29 cellular contexts compared by ENCODE assay signal in the genomic region with DNA sequence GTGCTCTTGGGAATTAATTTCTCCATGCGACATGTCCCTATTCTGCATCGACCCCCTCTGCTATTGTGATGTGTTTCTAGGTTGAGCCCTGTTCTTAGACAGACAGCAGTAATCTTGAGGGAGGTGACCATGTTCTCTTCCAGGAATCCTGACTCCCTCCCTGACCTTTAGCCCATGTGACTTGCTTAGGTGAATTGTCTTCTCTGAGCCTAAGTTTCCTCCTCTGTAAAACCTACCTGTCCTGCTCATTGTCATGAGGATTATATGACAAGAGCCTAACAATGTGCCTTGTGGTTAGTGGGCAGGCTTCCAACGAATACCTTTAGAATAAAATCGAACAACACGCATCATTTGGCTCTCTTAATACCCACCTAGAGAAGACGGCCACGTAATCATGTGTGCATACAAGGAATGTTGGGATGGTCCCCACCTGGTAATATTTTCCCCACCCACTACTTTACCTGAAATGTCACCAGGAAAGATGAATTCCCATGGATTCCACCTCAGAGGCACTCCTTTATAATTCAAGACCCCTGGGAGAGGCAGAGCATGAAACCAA.
"Had no signal": no experiment of that assay in that cellular context is flagged by ENCODE, and none has a peak within 500 bp of the region (broad histone marks: within the 10 kb centered on the region; RNA-seq: fewer than 3 reads in every experiment).

No MANE protein-coding gene starts in this region.

- H3K4me1 ChIP-seq: colonic mucosa, gastroesophageal sphincter, left lung, prostate gland, right atrium auricular region, suprapubic skin, upper lobe of right lung, uterus had no signal

- FAIRE-seq: kidney had no signal

- H3K36me3 ChIP-seq: colonic mucosa, heart left ventricle, left lung, prostate gland, right atrium auricular region, suprapubic skin, transverse colon, upper lobe of right lung, uterus had no signal

- DNase-seq: colonic mucosa; effector CD8-positive, alpha-beta T cell; endodermal cell; erythroblast; heart left ventricle; kidney; left cardiac atrium; left lung; mesenchymal stem cell; naive thymus-derived CD8-positive, alpha-beta T cell; nephron progenitor cell; nucleus accumbens; stimulated activated CD4-positive, alpha-beta T cell treated with anti-CD3 and anti-CD28 coated beads, Interleukin-12 subunit alpha, Interleukin-12 subunit beta, amount 100 ng/mL, for 4 hours; stimulated activated CD4-positive, alpha-beta T cell treated with anti-CD3 and anti-CD28 coated beads, Interleukin-1b, Interleukin-23, amount 100 ng/mL, for 48 hours; stimulated activated CD4-positive, alpha-beta T cell treated with anti-CD3 and anti-CD28 coated beads, Interleukin-4, amount 100 ng/mL, for 1 hour; stimulated activated CD8-positive, alpha-beta memory T cell treated with anti-CD3 and anti-CD28 coated beads, Interleukin-4, amount 100 ng/mL, for 48 hours; stimulated activated naive CD4-positive, alpha-beta T cell; stimulated activated naive CD8-positive, alpha-beta T cell treated with anti-CD3 and anti-CD28 coated beads, Interleukin-15, amount 100 ng/mL, for 72 hours; transverse colon; upper lobe of right lung; uterus had no signal

- H3K27ac ChIP-seq: colonic mucosa, foreskin keratinocyte, gastroesophageal sphincter, heart left ventricle, hepatocyte, left lung, prostate gland, right atrium auricular region, suprapubic skin, transverse colon, upper lobe of right lung, uterus had no signal

- H3K4me3 ChIP-seq: colonic mucosa, gastroesophageal sphincter, heart left ventricle, hepatocyte, left lung, prostate gland, right atrium auricular region, smooth muscle cell, suprapubic skin, transverse colon, upper lobe of right lung, uterus had no signal

- H3K4me2 ChIP-seq: hepatocyte, smooth muscle cell had no signal

- H3K9me3 ChIP-seq: colonic mucosa, gastroesophageal sphincter, heart left ventricle, left lung, prostate gland, right atrium auricular region, suprapubic skin, transverse colon, upper lobe of right lung, uterus had no signal

- ATAC-seq: foreskin keratinocyte; gastroesophageal sphincter; heart left ventricle; left cardiac atrium; left lung; naive thymus-derived CD8-positive, alpha-beta T cell; sciatic nerve; stimulated activated naive CD8-positive, alpha-beta T cell treated with anti-CD3 and anti-CD28 coated beads, Interleukin-15, amount 100 ng/mL, for 72 hours; upper lobe of right lung had no signal

- H3K79me2 ChIP-seq: hepatocyte had no signal

- H2AFZ ChIP-seq: hepatocyte had no signal

- H3K27me3 ChIP-seq: colonic mucosa, foreskin keratinocyte, gastroesophageal sphincter, heart left ventricle, hepatocyte, left lung, right atrium auricular region, suprapubic skin, transverse colon, upper lobe of right lung, uterus had no signal
